Comparison of ENCODE assay signal across 7 cellular contexts in the genomic region with DNA sequence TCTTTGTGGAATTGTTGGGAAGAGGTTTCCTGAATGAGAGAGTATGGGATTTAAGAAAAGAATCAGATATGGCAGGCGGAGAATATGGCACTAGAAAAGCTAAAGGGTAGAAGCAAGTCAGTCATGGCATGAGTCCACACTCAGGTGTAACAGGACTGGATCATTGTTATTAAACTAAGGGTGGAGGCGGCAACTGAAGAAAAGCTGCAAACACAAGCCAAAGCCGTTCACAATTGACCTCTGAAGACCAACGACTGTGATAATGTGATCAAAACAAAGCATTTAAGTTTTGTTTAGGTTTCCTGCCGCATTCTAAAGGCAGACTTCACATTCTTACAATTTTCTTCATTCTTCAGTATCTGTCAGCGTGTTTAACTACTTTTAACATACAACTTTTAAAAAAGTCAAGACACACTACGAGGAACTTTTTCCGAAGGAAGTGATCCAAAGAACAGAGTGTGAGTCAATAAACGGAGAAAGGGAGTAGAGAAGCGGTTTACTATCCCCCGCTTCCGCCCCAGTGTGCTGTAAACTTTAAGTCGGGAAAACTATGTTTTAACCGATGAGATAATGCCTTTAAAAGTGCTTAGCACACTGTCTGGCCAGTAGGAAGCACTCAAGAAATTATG. TPM values are rescaled to one million over a fixed set of nuclear protein-coding genes. Genes with fewer than 3 reads are reported as not detected.
A peak's percentile ranks its signal among the peaks of the same experiment; 100 is the strongest.
DNase-seq lines count a peak whose midpoint lies in the region; ATAC-seq and TF ChIP-seq lines count a peak whose summit lies in the region.

No MANE protein-coding gene starts in this region.

- peaks cover 3% of the 10 kb centered on the region for H3K36me3 Mint-ChIP-seq in T-helper 1 cell treated with Interleukin-12 subunit alpha and Interleukin-12 subunit beta and Interleukin-4 antibody, amounts not matched to agents 30 μg/mL and 1 μg/mL, for 36 hours (ENCODE audit: low read depth)
- H3K36me3 Mint-ChIP-seq in effector memory CD8-positive, alpha-beta T cell (ENCODE audit: insufficient read depth): peaks cover 13% of the 10 kb centered on the region
- H3K36me3 Mint-ChIP-seq in type B pancreatic cell: no peaks in the 10 kb centered on the region

- no peak for DNase-seq in effector memory CD8-positive, alpha-beta T cell
- DNase-seq in midbrain (lab: John Stamatoyannopoulos, UW) (peak; percentile 62), type B pancreatic cell (ENCODE audit: extremely low spot score, unreplicated experiment) (no peak), GM19240 (ENCODE audit: insufficient read length, low spot score) (no peak)

- H3K27ac Mint-ChIP-seq in T-helper 1 cell treated with Interleukin-12 subunit alpha and Interleukin-12 subunit beta and Interleukin-4 antibody, amounts not matched to agents 30 μg/mL and 1 μg/mL, for 36 hours: peak overlapping the region; percentile 93
- peak overlapping the region; percentile 95 to 98 for H3K27ac Mint-ChIP-seq in effector memory CD8-positive, alpha-beta T cell
- H3K27ac Mint-ChIP-seq in type B pancreatic cell: peak overlapping the region; percentile 87

- no peak for TF ChIP-seq CTCF in type B pancreatic cell (conservative IDR thresholded peaks at IDR 0.05)

- peaks cover 34% of the 10 kb centered on the region for H3K4me1 Mint-ChIP-seq in T-helper 1 cell treated with Interleukin-12 subunit alpha and Interleukin-12 subunit beta and Interleukin-4 antibody, amounts not matched to agents 30 μg/mL and 1 μg/mL, for 36 hours (ENCODE audit: low read depth)
- peaks cover 27 to 41% of the 10 kb centered on the region in 2 donors for H3K4me1 Mint-ChIP-seq in effector memory CD8-positive, alpha-beta T cell (ENCODE audit: low read depth in 2 of 2)
- H3K4me1 Mint-ChIP-seq in type B pancreatic cell (ENCODE audit: unreplicated experiment): peaks cover 46% of the 10 kb centered on the region

- no peaks in the 10 kb centered on the region for H3K9me3 Mint-ChIP-seq in T-helper 1 cell treated with Interleukin-12 subunit alpha and Interleukin-12 subunit beta and Interleukin-4 antibody, amounts not matched to agents 30 μg/mL and 1 μg/mL, for 36 hours
- no peaks in the 10 kb centered on the region for H3K9me3 Mint-ChIP-seq in effector memory CD8-positive, alpha-beta T cell
- no peaks in the 10 kb centered on the region for H3K9me3 Mint-ChIP-seq in type B pancreatic cell

- peak overlapping the region; percentile 87 for H3K4me3 Mint-ChIP-seq in T-helper 1 cell treated with Interleukin-12 subunit alpha and Interleukin-12 subunit beta and Interleukin-4 antibody, amounts not matched to agents 30 μg/mL and 1 μg/mL, for 36 hours
- peak overlapping the region; percentile 90 to 94 for H3K4me3 Mint-ChIP-seq in effector memory CD8-positive, alpha-beta T cell
- H3K4me3 Mint-ChIP-seq in type B pancreatic cell: peak overlapping the region; percentile 95

- peak; percentile 6 for ATAC-seq in GM18511 (IDR thresholded peaks at IDR 0.05; ENCODE audit: unreplicated experiment)
- ATAC-seq in HG03066 (IDR thresholded peaks at IDR 0.05; ENCODE audit: low read depth, unreplicated experiment): peak; percentile 4
- ATAC-seq in effector memory CD8-positive, alpha-beta T cell (replicated peaks): no peak

- no peaks in the 10 kb centered on the region for H3K27me3 Mint-ChIP-seq in T-helper 1 cell treated with Interleukin-12 subunit alpha and Interleukin-12 subunit beta and Interleukin-4 antibody, amounts not matched to agents 30 μg/mL and 1 μg/mL, for 36 hours (ENCODE audit: low read depth)
- peaks cover 0 to 3% of the 10 kb centered on the region in 2 donors for H3K27me3 Mint-ChIP-seq in effector memory CD8-positive, alpha-beta T cell
- H3K27me3 Mint-ChIP-seq in type B pancreatic cell: no peaks in the 10 kb centered on the region

RNA-seq across cellular contexts. Expression of a gene that starts 0.9 kb away (rescaled TPM):
- total RNA-seq in type B pancreatic cell (ENCODE audit: low replicate concordance): 55.8 and 68.5 TPM in 2 replicates
